ENCODE assay signal across 12 cellular contexts in the genomic region with DNA sequence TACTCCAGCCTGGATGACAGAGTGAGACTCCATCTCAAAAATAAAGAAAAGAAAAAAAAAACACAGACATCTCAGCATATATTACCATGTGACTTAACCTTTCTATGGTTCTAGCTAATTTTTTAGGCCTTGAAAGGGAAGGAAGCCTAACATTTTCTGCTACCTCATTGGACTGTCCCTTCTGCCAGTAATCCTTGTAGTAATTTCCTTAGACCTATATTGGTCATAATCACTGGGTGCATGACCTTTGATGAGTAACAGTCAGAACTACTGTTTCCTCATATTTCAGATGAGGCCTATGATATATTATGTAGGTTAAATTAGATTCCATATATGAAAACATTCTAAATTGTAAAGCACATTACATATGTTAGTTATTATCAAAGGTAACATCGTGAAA. TPM values are rescaled to one million over a fixed set of nuclear protein-coding genes. Genes with fewer than 3 reads are reported as not detected.
DNase-seq lines count a peak whose midpoint lies in the region; ATAC-seq and TF ChIP-seq lines count a peak whose summit lies in the region.
"Had no signal": no experiment of that assay in that cellular context is flagged by ENCODE, and none has a peak within 500 bp of the region (broad histone marks: within the 10 kb centered on the region; RNA-seq: fewer than 3 reads in every experiment).

No MANE protein-coding gene starts in this region.

- H3K4me3 ChIP-seq in neutrophil (ENCODE audit: low read depth in 1 of 2, low read length in 1 of 2): no peak overlapping the region
- H3K4me3 ChIP-seq: esophagus squamous epithelium, vagina had no signal

- TF ChIP-seq CTCF in activated CD8-positive, alpha-beta T cell treated with anti-CD3 and anti-CD28 coated beads for 36 hours (IDR thresholded peaks at IDR 0.05): no peak
- TF ChIP-seq CTCF in neutrophil (IDR thresholded peaks at IDR 0.05) (no peak), WTC11 (IDR thresholded peaks at IDR 0.05) (no peak)

- H3K9me3 ChIP-seq in neutrophil: no peaks in the 10 kb centered on the region
- H3K9me3 ChIP-seq: esophagus squamous epithelium, vagina had no signal

- no peaks in the 10 kb centered on the region for H3K27me3 Mint-ChIP-seq in activated CD8-positive, alpha-beta T cell treated with anti-CD3 and anti-CD28 coated beads for 36 hours
- no peaks in the 10 kb centered on the region for H3K27me3 Mint-ChIP-seq in activated CD8-positive, alpha-beta T cell treated with anti-CD3 and anti-CD28 coated beads, Interleukin-2, amount 10 ng/mL, durations not matched to agents 7 days and 5 days (ENCODE audit: low read depth)
- no peaks in the 10 kb centered on the region for H3K27me3 Mint-ChIP-seq in activated naive CD8-positive, alpha-beta T cell treated with anti-CD3 and anti-CD28 coated beads for 36 hours
- no peaks in the 10 kb centered on the region for H3K27me3 Mint-ChIP-seq in WTC11 (ENCODE audit: low read depth)

- H3K36me3 Mint-ChIP-seq in activated CD8-positive, alpha-beta T cell treated with anti-CD3 and anti-CD28 coated beads for 36 hours (ENCODE audit: low read depth): peaks cover 19% of the 10 kb centered on the region
- H3K36me3 Mint-ChIP-seq in activated CD8-positive, alpha-beta T cell treated with anti-CD3 and anti-CD28 coated beads, Interleukin-2, amount 10 ng/mL, durations not matched to agents 7 days and 5 days (ENCODE audit: low read depth): peaks cover 24% of the 10 kb centered on the region
- peaks cover 12% of the 10 kb centered on the region for H3K36me3 Mint-ChIP-seq in activated naive CD8-positive, alpha-beta T cell treated with anti-CD3 and anti-CD28 coated beads for 36 hours
- H3K36me3 Mint-ChIP-seq in WTC11: no peaks in the 10 kb centered on the region; the same call in 1 of the 2 replicates

- no peaks in the 10 kb centered on the region for H3K36me3 ChIP-seq in neutrophil
- H3K36me3 ChIP-seq: esophagus squamous epithelium, vagina had no signal

- peak overlapping the region; percentile 67 for H3K27ac Mint-ChIP-seq in activated CD8-positive, alpha-beta T cell treated with anti-CD3 and anti-CD28 coated beads for 36 hours
- no peak overlapping the region for H3K27ac Mint-ChIP-seq in activated CD8-positive, alpha-beta T cell treated with anti-CD3 and anti-CD28 coated beads, Interleukin-2, amount 10 ng/mL, durations not matched to agents 7 days and 5 days
- peak overlapping the region; percentile 75 for H3K27ac Mint-ChIP-seq in activated naive CD8-positive, alpha-beta T cell treated with anti-CD3 and anti-CD28 coated beads for 36 hours
- no peak overlapping the region for H3K27ac Mint-ChIP-seq in WTC11

- DNase-seq in activated CD8-positive, alpha-beta T cell treated with anti-CD3 and anti-CD28 coated beads for 36 hours: no peak
- DNase-seq in activated CD8-positive, alpha-beta T cell treated with anti-CD3 and anti-CD28 coated beads, Interleukin-2, amount 10 ng/mL, durations not matched to agents 7 days and 5 days: no peak
- DNase-seq in activated naive CD8-positive, alpha-beta T cell treated with anti-CD3 and anti-CD28 coated beads for 36 hours: no peak
- DNase-seq in HuH-7.5 (ENCODE audit: low spot score) (no peak), WTC11 (ENCODE audit: low spot score) (no peak)
- DNase-seq: aorta, esophagus squamous epithelium, NCI-H1417 treated with DMSO at 0.1 percent for 48 hours had no signal

- peaks cover 27% of the 10 kb centered on the region for H3K4me1 Mint-ChIP-seq in activated CD8-positive, alpha-beta T cell treated with anti-CD3 and anti-CD28 coated beads for 36 hours (ENCODE audit: low read depth)
- H3K4me1 Mint-ChIP-seq in activated CD8-positive, alpha-beta T cell treated with anti-CD3 and anti-CD28 coated beads, Interleukin-2, amount 10 ng/mL, durations not matched to agents 7 days and 5 days (ENCODE audit: low read depth): peaks cover 11% of the 10 kb centered on the region
- peaks cover 6% of the 10 kb centered on the region for H3K4me1 Mint-ChIP-seq in activated naive CD8-positive, alpha-beta T cell treated with anti-CD3 and anti-CD28 coated beads for 36 hours
- no peaks in the 10 kb centered on the region for H3K4me1 Mint-ChIP-seq in WTC11

- H3K27ac ChIP-seq in neutrophil: peak overlapping the region; percentile 18
- H3K27ac ChIP-seq: esophagus squamous epithelium, vagina had no signal

- no peak overlapping the region for H3K4me3 Mint-ChIP-seq in activated CD8-positive, alpha-beta T cell treated with anti-CD3 and anti-CD28 coated beads for 36 hours
- no peak overlapping the region for H3K4me3 Mint-ChIP-seq in activated CD8-positive, alpha-beta T cell treated with anti-CD3 and anti-CD28 coated beads, Interleukin-2, amount 10 ng/mL, durations not matched to agents 7 days and 5 days
- no peak overlapping the region for H3K4me3 Mint-ChIP-seq in activated naive CD8-positive, alpha-beta T cell treated with anti-CD3 and anti-CD28 coated beads for 36 hours
- no peak overlapping the region for H3K4me3 Mint-ChIP-seq in WTC11

- peak; percentile 92 for ATAC-seq in activated CD8-positive, alpha-beta T cell treated with anti-CD3 and anti-CD28 coated beads for 36 hours
- ATAC-seq in activated CD8-positive, alpha-beta T cell treated with anti-CD3 and anti-CD28 coated beads, Interleukin-2, amount 10 ng/mL, durations not matched to agents 7 days and 5 days: no peak
- peak; percentile 66 for ATAC-seq in HG02973 (IDR thresholded peaks at IDR 0.05; ENCODE audit: unreplicated experiment)
- no peak for ATAC-seq in GM21515 (IDR thresholded peaks at IDR 0.05; ENCODE audit: unreplicated experiment)
- ATAC-seq in WTC11: no peak

- H3K27me3 ChIP-seq in neutrophil: no peaks in the 10 kb centered on the region
- H3K27me3 ChIP-seq: esophagus squamous epithelium, vagina had no signal

- H3K9me3 Mint-ChIP-seq in activated CD8-positive, alpha-beta T cell treated with anti-CD3 and anti-CD28 coated beads for 36 hours: no peaks in the 10 kb centered on the region
- no peaks in the 10 kb centered on the region for H3K9me3 Mint-ChIP-seq in activated CD8-positive, alpha-beta T cell treated with anti-CD3 and anti-CD28 coated beads, Interleukin-2, amount 10 ng/mL, durations not matched to agents 7 days and 5 days (ENCODE audit: insufficient read depth)
- H3K9me3 Mint-ChIP-seq in activated naive CD8-positive, alpha-beta T cell treated with anti-CD3 and anti-CD28 coated beads for 36 hours: no peaks in the 10 kb centered on the region
- H3K9me3 Mint-ChIP-seq in WTC11: no peaks in the 10 kb centered on the region

- intact Hi-C loops in activated CD8-positive, alpha-beta T cell treated with anti-CD3 and anti-CD28 coated beads for 36 hours (cut with micrococcal nuclease): no loop called here

- peaks cover 0 to 27% of the 10 kb centered on the region in 2 experiments for H3K4me1 ChIP-seq in neutrophil (ENCODE audit: control insufficient read depth in 1 of 2, insufficient read depth in 1 of 2, low read depth in 1 of 2, low read length in 1 of 2)
- H3K4me1 ChIP-seq: vagina had no signal

- POLR2A ChIA-PET in activated CD8-positive, alpha-beta T cell treated with anti-CD3 and anti-CD28 coated beads for 36 hours (lab: Charles Lee): interaction anchor here (1.0 kb wide), 2 partner anchors 8 to 9 kb away, joined by 3 to 4 read pairs; no protein-coding TSS in a partner anchor
- POLR2A ChIA-PET in activated CD8-positive, alpha-beta T cell treated with anti-CD3 and anti-CD28 coated beads, Interleukin-2, amount 10 ng/mL, durations not matched to agents 7 days and 5 days (lab: Charles Lee): no interaction called here
- POLR2A ChIA-PET in WTC11 (lab: Charles Lee): interaction anchor here (0.6 to 1.0 kb wide), 3 partner anchors 14 to 136 kb away, joined by 3 to 6 read pairs (median 4); a partner anchor contains a TSS

- CTCF ChIA-PET in activated CD8-positive, alpha-beta T cell treated with anti-CD3 and anti-CD28 coated beads for 36 hours (lab: Charles Lee): interaction anchor here (1.4 kb wide), 2 partner anchors 14 to 15 kb away, joined by 3 read pairs; no protein-coding TSS in a partner anchor
- CTCF ChIA-PET in activated CD8-positive, alpha-beta T cell treated with anti-CD3 and anti-CD28 coated beads, Interleukin-2, amount 10 ng/mL, durations not matched to agents 7 days and 5 days (lab: Charles Lee): interaction anchor here (0.6 kb wide), 1 partner anchor 1063 kb away, joined by 3 read pairs; no protein-coding TSS in a partner anchor
- CTCF ChIA-PET in WTC11 (lab: Charles Lee): no interaction called here

TF ChIP-seq in WTC11, 78 proteins besides CTCF, POLR2A, EP300 and RAD21 (continues in another document):
- TF ChIP-seq SP1 (CRISPR knock-in tag; conservative IDR thresholded peaks at IDR 0.05) (no peak), GRHL2 (CRISPR knock-in tag; IDR thresholded peaks at IDR 0.05; ENCODE audit: insufficient replicate concordance, severe bottlenecking) (no peak), ZBTB21 (CRISPR knock-in tag; IDR thresholded peaks at IDR 0.05; ENCODE audit: borderline replicate concordance) (no peak), ZNF317 (CRISPR knock-in tag; IDR thresholded peaks at IDR 0.05; ENCODE audit: borderline replicate concordance, low read depth) (no peak), PRRX2 (CRISPR knock-in tag; IDR thresholded peaks at IDR 0.05) (no peak)
- TF ChIP-seq, protein P1, sequence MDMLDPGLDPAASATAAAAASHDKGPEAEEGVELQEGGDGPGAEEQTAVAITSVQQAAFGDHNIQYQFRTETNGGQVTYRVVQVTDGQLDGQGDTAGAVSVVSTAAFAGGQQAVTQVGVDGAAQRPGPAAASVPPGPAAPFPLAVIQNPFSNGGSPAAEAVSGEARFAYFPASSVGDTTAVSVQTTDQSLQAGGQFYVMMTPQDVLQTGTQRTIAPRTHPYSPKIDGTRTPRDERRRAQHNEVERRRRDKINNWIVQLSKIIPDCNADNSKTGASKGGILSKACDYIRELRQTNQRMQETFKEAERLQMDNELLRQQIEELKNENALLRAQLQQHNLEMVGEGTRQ (CRISPR knock-in tag; IDR thresholded peaks at IDR 0.05): no peak
- TF ChIP-seq, protein P2, sequence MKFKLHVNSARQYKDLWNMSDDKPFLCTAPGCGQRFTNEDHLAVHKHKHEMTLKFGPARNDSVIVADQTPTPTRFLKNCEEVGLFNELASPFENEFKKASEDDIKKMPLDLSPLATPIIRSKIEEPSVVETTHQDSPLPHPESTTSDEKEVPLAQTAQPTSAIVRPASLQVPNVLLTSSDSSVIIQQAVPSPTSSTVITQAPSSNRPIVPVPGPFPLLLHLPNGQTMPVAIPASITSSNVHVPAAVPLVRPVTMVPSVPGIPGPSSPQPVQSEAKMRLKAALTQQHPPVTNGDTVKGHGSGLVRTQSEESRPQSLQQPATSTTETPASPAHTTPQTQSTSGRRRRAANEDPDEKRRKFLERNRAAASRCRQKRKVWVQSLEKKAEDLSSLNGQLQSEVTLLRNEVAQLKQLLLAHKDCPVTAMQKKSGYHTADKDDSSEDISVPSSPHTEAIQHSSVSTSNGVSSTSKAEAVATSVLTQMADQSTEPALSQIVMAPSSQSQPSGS (CRISPR knock-in tag; IDR thresholded peaks at IDR 0.05; ENCODE audit: borderline replicate concordance, low read depth): no peak

RNA-seq across cellular contexts. Expression of a gene that starts 9.6 kb away (rescaled TPM):
- total RNA-seq in activated CD8-positive, alpha-beta T cell treated with anti-CD3 and anti-CD28 coated beads for 36 hours: 10 to 100 TPM; 19.4 to 25.6 TPM
- 10 to 100 TPM; 33.9 to 38.0 TPM for total RNA-seq in activated CD8-positive, alpha-beta T cell treated with anti-CD3 and anti-CD28 coated beads, Interleukin-2, amount 10 ng/mL, durations not matched to agents 7 days and 5 days
- 10 to 100 TPM; 23.7 to 26.7 TPM for total RNA-seq in activated naive CD8-positive, alpha-beta T cell treated with anti-CD3 and anti-CD28 coated beads for 36 hours
- total RNA-seq in WTC11 (2021): 31.4 to 40.7 TPM (median 38.5 TPM) in 3 replicates

Comparison
In these comparisons a context has a peak if more than half of its experiments do, and no peak if none do; other contexts are left out.
1. ATAC-seq: peak in activated CD8-positive, alpha-beta T cell treated with anti-CD3 and anti-CD28 coated beads for 36 hours (single experiment) and HG02973 (single experiment); none in activated CD8-positive, alpha-beta T cell treated with anti-CD3 and anti-CD28 coated beads, Interleukin-2, amount 10 ng/mL, durations not matched to agents 7 days and 5 days (single experiment), GM21515 (single experiment) and WTC11 (single experiment).
2. H3K27ac Mint-ChIP-seq: peak in activated CD8-positive, alpha-beta T cell treated with anti-CD3 and anti-CD28 coated beads for 36 hours (single experiment) and activated naive CD8-positive, alpha-beta T cell treated with anti-CD3 and anti-CD28 coated beads for 36 hours (single experiment); none in activated CD8-positive, alpha-beta T cell treated with anti-CD3 and anti-CD28 coated beads, Interleukin-2, amount 10 ng/mL, durations not matched to agents 7 days and 5 days (single experiment) and WTC11 (single experiment).